1 cellular context compared by ENCODE assay signal in genomic region chr10:118003146-118003545, GRCh38.
TF ChIP-seq lines count a peak whose summit lies in the region.

No MANE protein-coding gene starts in this region.

TF ChIP-seq in GM23338, 12 proteins besides CTCF, POLR2A, EP300 and RAD21 (continued from another document):
- TF ChIP-seq ZNF462 (CRISPR knock-in tag; IDR thresholded peaks at IDR 0.05) (no peak), EZH2phosphoT487 (IDR thresholded peaks at IDR 0.05; ENCODE audit: unreplicated experiment) (no peak)
TF ChIP-seq in GM23338: peak in this region for 0.
